8 cellular contexts compared by ENCODE assay signal in genomic region chr12:133080051-133080618, GRCh38. TPM values are rescaled to one million over a fixed set of nuclear protein-coding genes. Genes with fewer than 3 reads are reported as not detected.
DNase-seq lines count a peak whose midpoint lies in the region; ATAC-seq, FAIRE-seq and TF ChIP-seq lines count a peak whose summit lies in the region.

No MANE protein-coding gene starts in this region.

- H3K4me3 ChIP-seq in fibroblast of mammary gland (ENCODE audit: control insufficient read depth, low read depth, low read length): peak overlapping the region; percentile 87

- no peaks in the 10 kb centered on the region for H3K4me1 Mint-ChIP-seq in activated T-helper 1 cell treated with anti-CD3 and anti-CD28 coated beads, Interleukin-12 subunit alpha, Interleukin-12 subunit beta, Interleukin-2, Interleukin-4 antibody, amounts not matched to agents 30 ng/mL and 10 ng/mL and 1 ng/mL, durations not matched to agents 14 hours and 24 hours and 36 hours (ENCODE audit: low read depth)
- peaks cover 0 to 19% (median 0%) of the 10 kb centered on the region in 3 donors for H3K4me1 Mint-ChIP-seq in naive B cell
- H3K4me1 Mint-ChIP-seq in stimulated activated memory B cell treated with anti-CD40 and anti-IgM and Interleukin-4, amounts not matched to agents 10 μg/mL and 1 μg/mL and 100 μg/mL, for 72 hours: peaks cover 5% of the 10 kb centered on the region

- H3K9me3 Mint-ChIP-seq in activated T-helper 1 cell treated with anti-CD3 and anti-CD28 coated beads, Interleukin-12 subunit alpha, Interleukin-12 subunit beta, Interleukin-2, Interleukin-4 antibody, amounts not matched to agents 30 ng/mL and 10 ng/mL and 1 ng/mL, durations not matched to agents 14 hours and 24 hours and 36 hours: peaks cover 51% of the 10 kb centered on the region
- peaks cover 19 to 68% (median 57%) of the 10 kb centered on the region in 7 donors for H3K9me3 Mint-ChIP-seq in naive B cell
- H3K9me3 Mint-ChIP-seq in stimulated activated memory B cell treated with anti-CD40 and anti-IgM and Interleukin-4, amounts not matched to agents 10 μg/mL and 1 μg/mL and 100 μg/mL, for 72 hours: peaks cover 31% of the 10 kb centered on the region

- no peak overlapping the region for H3K4me3 Mint-ChIP-seq in activated T-helper 1 cell treated with anti-CD3 and anti-CD28 coated beads, Interleukin-12 subunit alpha, Interleukin-12 subunit beta, Interleukin-2, Interleukin-4 antibody, amounts not matched to agents 30 ng/mL and 10 ng/mL and 1 ng/mL, durations not matched to agents 14 hours and 24 hours and 36 hours
- H3K4me3 Mint-ChIP-seq in naive B cell: no peak overlapping the region
- H3K4me3 Mint-ChIP-seq in stimulated activated memory B cell treated with anti-CD40 and anti-IgM and Interleukin-4, amounts not matched to agents 10 μg/mL and 1 μg/mL and 100 μg/mL, for 72 hours: no peak overlapping the region

- no peaks in the 10 kb centered on the region for H3K27me3 Mint-ChIP-seq in activated T-helper 1 cell treated with anti-CD3 and anti-CD28 coated beads, Interleukin-12 subunit alpha, Interleukin-12 subunit beta, Interleukin-2, Interleukin-4 antibody, amounts not matched to agents 30 ng/mL and 10 ng/mL and 1 ng/mL, durations not matched to agents 14 hours and 24 hours and 36 hours (ENCODE audit: insufficient read depth)
- no peaks in the 10 kb centered on the region for H3K27me3 Mint-ChIP-seq in naive B cell
- no peaks in the 10 kb centered on the region for H3K27me3 Mint-ChIP-seq in stimulated activated memory B cell treated with anti-CD40 and anti-IgM and Interleukin-4, amounts not matched to agents 10 μg/mL and 1 μg/mL and 100 μg/mL, for 72 hours

- TF ChIP-seq CTCF in fibroblast of mammary gland (conservative IDR thresholded peaks at IDR 0.05; ENCODE audit: control insufficient read depth, insufficient read depth, low read depth, low read length): no peak

- peaks cover 35% of the 10 kb centered on the region for H3K36me3 Mint-ChIP-seq in activated T-helper 1 cell treated with anti-CD3 and anti-CD28 coated beads, Interleukin-12 subunit alpha, Interleukin-12 subunit beta, Interleukin-2, Interleukin-4 antibody, amounts not matched to agents 30 ng/mL and 10 ng/mL and 1 ng/mL, durations not matched to agents 14 hours and 24 hours and 36 hours (ENCODE audit: low read depth)
- peaks cover 29 to 44% of the 10 kb centered on the region in 2 donors for H3K36me3 Mint-ChIP-seq in naive B cell
- H3K36me3 Mint-ChIP-seq in stimulated activated memory B cell treated with anti-CD40 and anti-IgM and Interleukin-4, amounts not matched to agents 10 μg/mL and 1 μg/mL and 100 μg/mL, for 72 hours: peaks cover 44% of the 10 kb centered on the region

- peak; percentile 73 for FAIRE-seq in RCC 7860 (lab: Jason Lieb, UNC)

- peak; percentile 81 for ATAC-seq in GM21717 (IDR thresholded peaks at IDR 0.05; ENCODE audit: unreplicated experiment)
- peak; percentile 66 to 68 for ATAC-seq in naive B cell (ENCODE audit: low read depth in 2 of 2)
- peak; percentile 94 for ATAC-seq in stimulated activated memory B cell treated with anti-CD40 and anti-IgM and Interleukin-4, amounts not matched to agents 10 μg/mL and 1 μg/mL and 100 μg/mL, for 72 hours

- H3K27ac Mint-ChIP-seq in activated T-helper 1 cell treated with anti-CD3 and anti-CD28 coated beads, Interleukin-12 subunit alpha, Interleukin-12 subunit beta, Interleukin-2, Interleukin-4 antibody, amounts not matched to agents 30 ng/mL and 10 ng/mL and 1 ng/mL, durations not matched to agents 14 hours and 24 hours and 36 hours: no peak overlapping the region
- H3K27ac Mint-ChIP-seq in naive B cell: no peak overlapping the region
- H3K27ac Mint-ChIP-seq in stimulated activated memory B cell treated with anti-CD40 and anti-IgM and Interleukin-4, amounts not matched to agents 10 μg/mL and 1 μg/mL and 100 μg/mL, for 72 hours: no peak overlapping the region

- intact Hi-C loops in activated T-helper 1 cell treated with anti-CD3 and anti-CD28 coated beads, Interleukin-12 subunit alpha, Interleukin-12 subunit beta, Interleukin-2, Interleukin-4 antibody, amounts not matched to agents 30 ng/mL and 10 ng/mL and 1 ng/mL, durations not matched to agents 14 hours and 24 hours and 36 hours (cut with micrococcal nuclease): loop anchor here (1.0 kb wide), 8 partner anchors 43 to 251 kb away; partner anchors contain the start of genes CHFR, ZNF10, ZNF26 and ZNF268

- DNase-seq in DMS79 treated with DMSO at 0.1 percent for 48 hours (lab: John Stamatoyannopoulos, UW): peak; percentile 98
- peak; percentile 98 for DNase-seq in KG1 (lab: John Stamatoyannopoulos, UW)
- peak; percentile 95 for DNase-seq in RCC 7860 (ENCODE audit: low spot score)
- DNase-seq in activated T-helper 1 cell treated with anti-CD3 and anti-CD28 coated beads, Interleukin-12 subunit alpha, Interleukin-12 subunit beta, Interleukin-2, Interleukin-4 antibody, amounts not matched to agents 30 ng/mL and 10 ng/mL and 1 ng/mL, durations not matched to agents 14 hours and 24 hours and 36 hours (ENCODE audit: low spot score): peak; percentile 95
- DNase-seq in fibroblast of mammary gland (ENCODE audit: low read depth): peak; percentile 99
- peak; percentile 96 for DNase-seq in naive B cell

RNA-seq across cellular contexts. Expression of gene ZNF140, which starts 0.6 kb away (rescaled TPM):
- 15.0 and 15.1 TPM in 2 replicates for total RNA-seq in activated T-helper 1 cell treated with anti-CD3 and anti-CD28 coated beads, Interleukin-12 subunit alpha, Interleukin-12 subunit beta, Interleukin-2, Interleukin-4 antibody, amounts not matched to agents 30 ng/mL and 10 ng/mL and 1 ng/mL, durations not matched to agents 14 hours and 24 hours and 36 hours
- polyA plus RNA-seq in naive B cell (ENCODE audit: low read depth in 6 of 6): 10 to 100 TPM; 21.1 to 32.6 (median 28.3) TPM

RNA-seq across cellular contexts. Expression of gene ZNF84, which starts 42.8 kb away (rescaled TPM):
- total RNA-seq in activated T-helper 1 cell treated with anti-CD3 and anti-CD28 coated beads, Interleukin-12 subunit alpha, Interleukin-12 subunit beta, Interleukin-2, Interleukin-4 antibody, amounts not matched to agents 30 ng/mL and 10 ng/mL and 1 ng/mL, durations not matched to agents 14 hours and 24 hours and 36 hours: 18.3 and 21.2 TPM in 2 replicates
- 10 to 100 TPM; 15.7 to 27.2 (median 20.7) TPM for polyA plus RNA-seq in naive B cell (ENCODE audit: low read depth in 6 of 6)

RNA-seq across cellular contexts. Expression of gene ZNF891, which starts 49.9 kb away (rescaled TPM):
- 2.3 and 2.4 TPM in 2 replicates for total RNA-seq in activated T-helper 1 cell treated with anti-CD3 and anti-CD28 coated beads, Interleukin-12 subunit alpha, Interleukin-12 subunit beta, Interleukin-2, Interleukin-4 antibody, amounts not matched to agents 30 ng/mL and 10 ng/mL and 1 ng/mL, durations not matched to agents 14 hours and 24 hours and 36 hours
- 1 to 10 TPM in 1 of 6 donors, under 1 TPM in 5; 0.18 to 1.5 (median 0.91) TPM for polyA plus RNA-seq in naive B cell (ENCODE audit: low read depth in 6 of 6)

RNA-seq across cellular contexts. Expression of gene ZNF10, which starts 50.3 kb away (rescaled TPM):
- total RNA-seq in activated T-helper 1 cell treated with anti-CD3 and anti-CD28 coated beads, Interleukin-12 subunit alpha, Interleukin-12 subunit beta, Interleukin-2, Interleukin-4 antibody, amounts not matched to agents 30 ng/mL and 10 ng/mL and 1 ng/mL, durations not matched to agents 14 hours and 24 hours and 36 hours: 5.1 and 6.4 TPM in 2 replicates
- polyA plus RNA-seq in naive B cell (ENCODE audit: low read depth in 6 of 6): 10 to 100 TPM in 5 of 6 donors, 1 to 10 TPM in 1; 8.3 to 25.5 (median 20.9) TPM

Comparison
In these comparisons a context has a peak if more than half of its experiments do, and no peak if none do; other contexts are left out.
1. Peak in every context shown above with its lines: DNase-seq, ATAC-seq and H3K4me3 ChIP-seq.